Comparison of ENCODE assay signal across 27 cellular contexts in the genomic region with DNA sequence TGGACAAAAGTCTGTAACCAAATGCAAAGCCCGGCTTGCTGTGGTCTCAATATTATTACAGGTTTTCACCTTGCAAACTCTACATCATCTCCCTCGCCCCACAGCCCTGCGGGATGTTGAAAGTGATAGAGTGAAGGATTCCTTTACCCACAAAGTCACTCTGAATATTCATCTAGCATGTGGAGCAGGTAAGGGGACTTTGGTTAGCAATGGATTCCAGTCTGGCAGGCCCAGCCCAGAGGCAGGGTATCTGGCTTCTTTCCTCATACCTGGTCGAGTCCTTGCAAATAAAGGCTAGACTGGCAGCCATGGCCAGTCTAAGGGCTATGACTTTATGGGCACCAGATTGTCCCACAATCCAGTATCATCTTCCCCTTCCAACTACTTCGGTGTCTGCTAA. TPM values are rescaled to one million over a fixed set of nuclear protein-coding genes. Genes with fewer than 3 reads are reported as not detected.
"Had no signal": no experiment of that assay in that cellular context is flagged by ENCODE, and none has a peak within 500 bp of the region (broad histone marks: within the 10 kb centered on the region; RNA-seq: fewer than 3 reads in every experiment).

No MANE protein-coding gene starts in this region.

- H3K27ac ChIP-seq: Peyer's patch, SJCRH30 had no signal

- H3K36me3 ChIP-seq: MG63, Peyer's patch, SJCRH30 had no signal

- DNase-seq: IMR-90, Karpas-422, KG1, MG63, NCI-H1092, NCI-H1105 treated with DMSO at 0.1 percent for 48 hours, NCI-H1417 treated with DMSO at 0.1 percent for 48 hours, NCI-H146, NCI-H1694 treated with DMSO at 0.1 percent for 48 hours, NCI-H1930, NCI-H2081 treated with DMSO at 0.1 percent for 48 hours, NCI-H2171, NCI-H226, NCI-H446, NCI-H510A, NCI-H524 treated with DMSO at 0.1 percent for 48 hours, NCI-H69, NCI-H774, PC-3, Peyer's patch, SHP77 treated with DMSO at 0.1 percent for 48 hours, SJCRH30 had no signal

- FAIRE-seq: HepG2 had no signal

- H3K4me3 ChIP-seq: MG63, Peyer's patch, SJCRH30 had no signal

- H3K27me3 ChIP-seq: MG63, Peyer's patch had no signal

- H3K4me1 ChIP-seq: Peyer's patch, SJCRH30 had no signal

- H3K9me3 ChIP-seq: MG63, Peyer's patch, SJCRH30 had no signal

RNA-seq across cellular contexts. Expression of a gene that starts 3.2 kb away (rescaled TPM):
- total RNA-seq: HepG2, HT1080, IMR-90, OCI-LY7, PC-3, Peyer's patch, Right ventricle myocardium inferior, RPMI7951, SJCRH30 had no signal
- polyA plus RNA-seq: HepG2, IMR-90 had no signal

RNA-seq across cellular contexts. Expression of a gene that starts 41.8 kb away (rescaled TPM):
- total RNA-seq: HepG2, HT1080, IMR-90, OCI-LY7, PC-3, Peyer's patch, Right ventricle myocardium inferior, RPMI7951, SJCRH30 had no signal
- polyA plus RNA-seq: HepG2, IMR-90 had no signal

RNA-seq across cellular contexts. Expression of a gene that starts 59.7 kb away (rescaled TPM):
- total RNA-seq: HT1080, IMR-90, RPMI7951 had no signal
